Comparison of ENCODE assay signal across 12 cellular contexts in the genomic region with DNA sequence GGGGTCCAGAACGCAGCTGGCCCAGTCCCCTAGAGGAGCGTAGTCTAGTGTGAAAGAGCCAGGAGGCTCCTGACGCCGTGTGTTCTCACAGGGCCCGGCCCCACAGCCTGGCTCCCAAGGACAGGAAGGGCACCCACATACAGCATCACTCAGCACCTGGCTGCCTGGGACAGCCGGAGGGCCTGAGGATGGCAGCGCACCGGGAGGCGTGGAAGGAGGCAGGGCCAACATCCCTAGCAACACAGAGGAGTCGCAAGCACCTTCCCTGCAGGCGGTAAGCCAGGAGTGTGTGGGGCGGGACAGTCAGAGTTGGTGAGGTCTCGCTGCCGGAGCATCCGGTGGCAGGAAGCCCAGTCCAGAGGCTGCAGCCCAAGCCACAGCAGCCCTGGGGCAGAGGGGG.
DNase-seq lines count a peak whose midpoint lies in the region; TF ChIP-seq lines count a peak whose summit lies in the region.
"Had no signal": no experiment of that assay in that cellular context is flagged by ENCODE, and none has a peak within 500 bp of the region (broad histone marks: within the 10 kb centered on the region; RNA-seq: fewer than 3 reads in every experiment).

No MANE protein-coding gene starts in this region.

- 92% methylated on average over 15 of the region's 15 CpGs for WGBS in smooth muscle cell (ENCODE audit: low lambda C conversion rate)

- TF ChIP-seq CTCF in brain (conservative IDR thresholded peaks at IDR 0.05), result no peak
- no peak for TF ChIP-seq CTCF in smooth muscle cell (IDR thresholded peaks at IDR 0.05; ENCODE audit: borderline replicate concordance, insufficient read depth, poor library complexity, severe bottlenecking)

- 0 out of 2 replicates have a peak overlapping the region, but pooled peaks have one; percentile 34 for H3K27ac ChIP-seq in HUES6 (ENCODE audit: low read depth, low read length)
- peak overlapping the region; percentile 93 for H3K27ac ChIP-seq in layer of hippocampus (ENCODE audit: low read depth, low read length)
- no peak overlapping the region for H3K27ac ChIP-seq in smooth muscle cell (ENCODE audit: low read depth)
- H3K27ac ChIP-seq: C4-2B had no signal

- H3K9ac ChIP-seq in HUES6 (ENCODE audit: low read length) (no peak overlapping the region), smooth muscle cell (ENCODE audit: low read depth) (no peak overlapping the region)

- peaks cover 0 to under 1% (median 0%) of the 10 kb centered on the region in 5 experiments for H3K9me3 Mint-ChIP-seq in brain

- no peak overlapping the region for H3K4me2 ChIP-seq in smooth muscle cell

- peak overlapping the region in 4 of 5 experiments; percentile 67 to 97 (median 83) for H3K27ac Mint-ChIP-seq in brain
- H3K27ac Mint-ChIP-seq: natural killer cell treated with Interleukin-12 subunit alpha and Interleukin-12 subunit beta and Interleukin-15 and Interleukin-18, amount 100 ng/mL, for 72 hours had no signal

- H4K20me1 ChIP-seq in smooth muscle cell (ENCODE audit: low read depth), result peaks cover 5% of the 10 kb centered on the region

- no peaks in the 10 kb centered on the region for H3K36me3 Mint-ChIP-seq in brain

- H3K4me1 Mint-ChIP-seq in brain, result peaks cover 98% of the 10 kb centered on the region

- no peaks in the 10 kb centered on the region for H3K27me3 Mint-ChIP-seq in brain

- no peaks in the 10 kb centered on the region for H3F3A ChIP-seq in smooth muscle cell (ENCODE audit: low read depth)

- H3K4me3 Mint-ChIP-seq in brain, result peak overlapping the region in 1 of 5 experiments; percentile 31
- H3K4me3 Mint-ChIP-seq: natural killer cell treated with Interleukin-12 subunit alpha and Interleukin-12 subunit beta and Interleukin-15 and Interleukin-18, amount 100 ng/mL, for 72 hours had no signal

- no peak overlapping the region for H2AFZ ChIP-seq in smooth muscle cell (ENCODE audit: low read depth)

- DNase-seq in COLO668 (lab: John Stamatoyannopoulos, UW; ENCODE audit: unreplicated experiment) (peak; percentile 74), SKM-1 treated with dmso at 0.1 percent for 144 hours (lab: John Stamatoyannopoulos, UW; ENCODE audit: unreplicated experiment) (no peak), NK-92 (lab: John Stamatoyannopoulos, UW; ENCODE audit: unreplicated experiment) (no peak), smooth muscle cell (lab: John Stamatoyannopoulos, UW; ENCODE audit: unreplicated experiment) (no peak), SW 1271 (lab: John Stamatoyannopoulos, UW) (no peak)
- DNase-seq: stimulated activated CD4-positive, alpha-beta T cell treated with anti-CD3 and anti-CD28 coated beads, Interleukin-4, amount 100 ng/mL, for 1 hour had no signal

- H3K9me3 ChIP-seq in HUES6 (ENCODE audit: control insufficient read depth, insufficient read depth, low read depth, low read length), result no peaks in the 10 kb centered on the region
- H3K9me3 ChIP-seq in smooth muscle cell (replicated peaks; ENCODE audit: low read depth), result no peaks in the 10 kb centered on the region
- H3K9me3 ChIP-seq: thyroid gland had no signal

- H3K27me3 ChIP-seq in HUES6 (ENCODE audit: control insufficient read depth, insufficient read depth, low read length) (no peaks in the 10 kb centered on the region), layer of hippocampus (ENCODE audit: control insufficient read depth, insufficient read depth, low read length) (no peaks in the 10 kb centered on the region), smooth muscle cell (ENCODE audit: low read depth) (no peaks in the 10 kb centered on the region)
- H3K27me3 ChIP-seq: thyroid gland had no signal

- no peaks in the 10 kb centered on the region for H3K79me2 ChIP-seq in smooth muscle cell (ENCODE audit: low read depth)

- H3K4me3 ChIP-seq in HUES6 (ENCODE audit: low read depth, low read length) (no peak overlapping the region), smooth muscle cell (no peak overlapping the region)
- H3K4me3 ChIP-seq: thyroid gland had no signal

- H3K36me3 ChIP-seq in HUES6 (ENCODE audit: control insufficient read depth, insufficient read depth, low read length), result no peaks in the 10 kb centered on the region
- no peaks in the 10 kb centered on the region for H3K36me3 ChIP-seq in smooth muscle cell (ENCODE audit: low read depth)
- H3K36me3 ChIP-seq: thyroid gland had no signal

- H3K4me1 ChIP-seq in HUES6 (ENCODE audit: control insufficient read depth, insufficient read depth, low read length) (peaks cover 68% of the 10 kb centered on the region), smooth muscle cell (ENCODE audit: low read depth) (peaks cover 72% of the 10 kb centered on the region)
